1 cellular context compared by ENCODE assay signal in genomic region chr9:133029994-133030316, GRCh38.
TF ChIP-seq lines count a peak whose summit lies in the region.

No MANE protein-coding gene starts in this region.

TF ChIP-seq in GM12878, 131 proteins besides CTCF, POLR2A, EP300 and RAD21:
- TF ChIP-seq BCL3 (IDR thresholded peaks at IDR 0.05; ENCODE audit: borderline replicate concordance, insufficient read depth, low read depth, low read length, poor library complexity, severe bottlenecking), result no peak
- TF ChIP-seq EED (IDR thresholded peaks at IDR 0.05; ENCODE audit: low read depth), result no peak
- TF ChIP-seq NKRF (conservative IDR thresholded peaks at IDR 0.05), result peak; percentile 72
- TF ChIP-seq BHLHE40 (IDR thresholded peaks at IDR 0.05; ENCODE audit: borderline replicate concordance in 1 of 2, low read depth in 2 of 2, low read length in 1 of 2), result 0 out of 4 replicates have a peak, but pooled peaks of 1 of the 2 experiments have one; percentile 11
- peak; percentile 16; the same call in 1 of the 2 replicates for TF ChIP-seq RB1 (IDR thresholded peaks at IDR 0.05; ENCODE audit: borderline replicate concordance)
- TF ChIP-seq PAX5 (IDR thresholded peaks at IDR 0.05; ENCODE audit: borderline replicate concordance, low read depth, low read length), result no peak
- peak; percentile 96 for TF ChIP-seq DPF2 (IDR thresholded peaks at IDR 0.05)
- TF ChIP-seq STAT1 (conservative IDR thresholded peaks at IDR 0.05), result no peak
- no peak for TF ChIP-seq E2F4 (IDR thresholded peaks at IDR 0.05; ENCODE audit: low read depth, low read length)
- no peak for TF ChIP-seq IRF4 (IDR thresholded peaks at IDR 0.05; ENCODE audit: low read depth, low read length)
- no peak for TF ChIP-seq SMC3 (IDR thresholded peaks at IDR 0.05; ENCODE audit: borderline replicate concordance, low read length)
- TF ChIP-seq HCFC1 (IDR thresholded peaks at IDR 0.05; ENCODE audit: low read length), result no peak
- no peak for TF ChIP-seq USF1 (IDR thresholded peaks at IDR 0.05; ENCODE audit: borderline replicate concordance, extremely low read length, insufficient read depth, low read depth, low read length)
- no peak for TF ChIP-seq ZNF207 (IDR thresholded peaks at IDR 0.05; ENCODE audit: borderline replicate concordance)
- TF ChIP-seq SMARCA5 (IDR thresholded peaks at IDR 0.05), result 0 out of 2 replicates have a peak, but pooled peaks have one; percentile 48
- TF ChIP-seq IRF3 (IDR thresholded peaks at IDR 0.05), result no peak
- no peak for TF ChIP-seq PAX8 (IDR thresholded peaks at IDR 0.05)
- TF ChIP-seq ZBTB4 (CRISPR knock-in tag; IDR thresholded peaks at IDR 0.05), result no peak
- 0 out of 2 replicates have a peak, but pooled peaks have one; percentile 35 for TF ChIP-seq GATAD2B (conservative IDR thresholded peaks at IDR 0.05; ENCODE audit: low read depth)
- TF ChIP-seq LARP7 (IDR thresholded peaks at IDR 0.05), result peak; percentile 28; the same call in 1 of the 2 replicates
